20 cellular contexts compared by ENCODE assay signal in genomic region chr2:239640210-239640609, GRCh38.
DNase-seq lines count a peak whose midpoint lies in the region; ATAC-seq and TF ChIP-seq lines count a peak whose summit lies in the region.
"Had no signal": no experiment of that assay in that cellular context is flagged by ENCODE, and none has a peak within 500 bp of the region (broad histone marks: within the 10 kb centered on the region; RNA-seq: fewer than 3 reads in every experiment).

No MANE protein-coding gene starts in this region.

- no peaks in the 10 kb centered on the region for H3K36me3 ChIP-seq in vagina
- H3K36me3 ChIP-seq: BLaER1 had no signal

- no peaks in the 10 kb centered on the region for H3K4me1 Mint-ChIP-seq in WTC11
- H3K4me1 Mint-ChIP-seq: B cell, GM23338, H9 had no signal

- CTCF ChIA-PET in WTC11 (lab: Charles Lee) = no interaction called here

- intact Hi-C loops in posterior vena cava (cut with DNase I) = no loop called here
- intact Hi-C loops in vagina (cut with DNase I) = no loop called here

- H3K4me3 ChIP-seq in vagina = no peak overlapping the region
- H3K4me3 ChIP-seq: BLaER1, GM12878, GM23338 had no signal

- peak; percentile 37 for DNase-seq in activated CD8-positive, alpha-beta memory T cell treated with anti-CD3 and anti-CD28 coated beads for 24 hours
- no peak for DNase-seq in activated CD8-positive, alpha-beta memory T cell treated with anti-CD3 and anti-CD28 coated beads, Interleukin-2, amount 50 U/mL, for 4 hours
- DNase-seq in posterior vena cava (ENCODE audit: low spot score) = peak; percentile 47
- peak; percentile 42 to 74 for DNase-seq in vagina (ENCODE audit: extremely low spot score in 2 of 2)
- DNase-seq in kidney tubule cell (ENCODE audit: low spot score) = no peak
- DNase-seq in WTC11 (ENCODE audit: low spot score) = no peak
- DNase-seq: Caco-2; CD4-positive, CD25-positive, alpha-beta regulatory T cell; DMS153; EL; GDM1; H9 had no signal

- POLR2A ChIA-PET in WTC11 (lab: Charles Lee) = no interaction called here

- no peak overlapping the region for H3K27ac Mint-ChIP-seq in WTC11
- H3K27ac Mint-ChIP-seq: B cell; CD4-positive, CD25-positive, alpha-beta regulatory T cell; CD8-positive, alpha-beta T cell; GM23338; H9 had no signal

- H3K27me3 Mint-ChIP-seq in WTC11 (ENCODE audit: low read depth) = no peaks in the 10 kb centered on the region; the same call in 1 of the 2 replicates

- H3K36me3 Mint-ChIP-seq in WTC11 = no peaks in the 10 kb centered on the region
- H3K36me3 Mint-ChIP-seq: CD4-positive, CD25-positive, alpha-beta regulatory T cell; CD8-positive, alpha-beta T cell had no signal

- ATAC-seq in WTC11 = no peak
- ATAC-seq: CD8-positive, alpha-beta T cell; GM12878; GM23338; HCT116 had no signal

- H3K4me3 Mint-ChIP-seq in WTC11 = no peak overlapping the region
- H3K4me3 Mint-ChIP-seq: B cell; CD4-positive, CD25-positive, alpha-beta regulatory T cell; CD8-positive, alpha-beta T cell; GM23338; H9 had no signal

- TF ChIP-seq CTCF in vagina (IDR thresholded peaks at IDR 0.05) (no peak), WTC11 (IDR thresholded peaks at IDR 0.05) (no peak)

- TF ChIP-seq POLR2A in vagina (IDR thresholded peaks at IDR 0.05) = no peak

- no peaks in the 10 kb centered on the region for H3K27me3 ChIP-seq in vagina
- H3K27me3 ChIP-seq: BLaER1 had no signal

- no peaks in the 10 kb centered on the region for H3K4me1 ChIP-seq in vagina
- H3K4me1 ChIP-seq: BLaER1, Caco-2 had no signal

- H3K9me3 ChIP-seq in vagina = no peaks in the 10 kb centered on the region
- H3K9me3 ChIP-seq: Caco-2 had no signal

- peaks cover 29% of the 10 kb centered on the region for H3K9me3 Mint-ChIP-seq in WTC11
- H3K9me3 Mint-ChIP-seq: CD8-positive, alpha-beta T cell had no signal

- no peak overlapping the region for H3K27ac ChIP-seq in vagina
- H3K27ac ChIP-seq: 22Rv1, BLaER1, C4-2B had no signal

TF ChIP-seq in WTC11, 78 proteins besides CTCF, POLR2A, EP300 and RAD21:
- TF ChIP-seq ATF1 (CRISPR knock-in tag; IDR thresholded peaks at IDR 0.05) (no peak), NR2C2 (CRISPR knock-in tag; IDR thresholded peaks at IDR 0.05) (no peak), GRHL2 (CRISPR knock-in tag; IDR thresholded peaks at IDR 0.05; ENCODE audit: insufficient replicate concordance, severe bottlenecking) (no peak), TEAD1 (CRISPR knock-in tag; IDR thresholded peaks at IDR 0.05) (no peak), FOXP4 (CRISPR knock-in tag; IDR thresholded peaks at IDR 0.05) (no peak), ZNF219 (CRISPR knock-in tag; IDR thresholded peaks at IDR 0.05; ENCODE audit: borderline replicate concordance) (no peak), SOX15 (CRISPR knock-in tag; IDR thresholded peaks at IDR 0.05) (no peak), SMAD3 (CRISPR knock-in tag; IDR thresholded peaks at IDR 0.05; ENCODE audit: borderline replicate concordance) (no peak), RORB (CRISPR knock-in tag; IDR thresholded peaks at IDR 0.05) (no peak), CREM (CRISPR knock-in tag; IDR thresholded peaks at IDR 0.05) (no peak), ZMAT4 (CRISPR knock-in tag; IDR thresholded peaks at IDR 0.05) (no peak), SMAD4 (CRISPR knock-in tag; IDR thresholded peaks at IDR 0.05) (no peak), ZBTB43 (CRISPR knock-in tag; IDR thresholded peaks at IDR 0.05) (no peak), ATF2 (CRISPR knock-in tag; IDR thresholded peaks at IDR 0.05; ENCODE audit: borderline replicate concordance, low read depth) (no peak), ZNF423 (CRISPR knock-in tag; IDR thresholded peaks at IDR 0.05) (no peak), ZSCAN18 (CRISPR knock-in tag; IDR thresholded peaks at IDR 0.05) (no peak)
TF ChIP-seq in WTC11: peak in this region for 0.

Comparison
In these comparisons a context has a peak if more than half of its experiments do, and no peak if none do; other contexts are left out.
1. DNase-seq: peak in activated CD8-positive, alpha-beta memory T cell treated with anti-CD3 and anti-CD28 coated beads for 24 hours (single experiment), posterior vena cava (single experiment) and vagina (2 of 2); none in activated CD8-positive, alpha-beta memory T cell treated with anti-CD3 and anti-CD28 coated beads, Interleukin-2, amount 50 U/mL, for 4 hours (single experiment), kidney tubule cell (single experiment) and WTC11 (single experiment).